Comparison of ENCODE assay signal across 9 cellular contexts in genomic region chr3:5057857-5058324, GRCh38.
A peak's percentile ranks its signal among the peaks of the same experiment; 100 is the strongest.
DNase-seq lines count a peak whose midpoint lies in the region; ATAC-seq and TF ChIP-seq lines count a peak whose summit lies in the region.
"Had no signal": no experiment of that assay in that cellular context is flagged by ENCODE, and none has a peak within 500 bp of the region (broad histone marks: within the 10 kb centered on the region; RNA-seq: fewer than 3 reads in every experiment).

No MANE protein-coding gene starts in this region.

- no peaks in the 10 kb centered on the region for H3K36me3 Mint-ChIP-seq in endothelial cell (ENCODE audit: low read depth, unreplicated experiment)
- H3K36me3 Mint-ChIP-seq: activated naive CD4-positive, alpha-beta T cell treated with anti-CD3 and anti-CD28 coated beads, Interleukin-2, amount 50 U/mL, for 24 hours had no signal

- DNase-seq in Ammon's horn (ENCODE audit: low spot score) (peak; percentile 83), NOMO-1 (lab: John Stamatoyannopoulos, UW; ENCODE audit: unreplicated experiment in 2 of 2) (peak; percentile 77 to 87), endothelial cell (ENCODE audit: low spot score) (peak; percentile 59), midbrain (lab: John Stamatoyannopoulos, UW) (peak; percentile 63)
- peak; percentile 81 for DNase-seq in activated CD8-positive, alpha-beta memory T cell treated with anti-CD3 and anti-CD28 coated beads for 24 hours
- DNase-seq in stimulated activated CD8-positive, alpha-beta memory T cell treated with anti-CD3 and anti-CD28 coated beads, Interleukin-4, amount 100 ng/mL, for 4 hours (ENCODE audit: low read depth in 2 of 2, low spot score in 1 of 2), result peak; percentile 25 to 46

- H3K4me3 Mint-ChIP-seq in endothelial cell (ENCODE audit: unreplicated experiment), result no peak overlapping the region
- H3K4me3 Mint-ChIP-seq: activated naive CD4-positive, alpha-beta T cell treated with anti-CD3 and anti-CD28 coated beads, Interleukin-2, amount 50 U/mL, for 24 hours had no signal

- peak; percentile 58 for TF ChIP-seq CTCF in endothelial cell (IDR thresholded peaks at IDR 0.05; ENCODE audit: unreplicated experiment)

- H3K27me3 Mint-ChIP-seq in endothelial cell (ENCODE audit: unreplicated experiment), result peaks cover 3% of the 10 kb centered on the region
- H3K27me3 Mint-ChIP-seq: activated naive CD4-positive, alpha-beta T cell treated with anti-CD3 and anti-CD28 coated beads, Interleukin-2, amount 50 U/mL, for 24 hours had no signal

- H3K9me3 Mint-ChIP-seq in endothelial cell (ENCODE audit: unreplicated experiment), result no peaks in the 10 kb centered on the region
- H3K9me3 Mint-ChIP-seq: activated naive CD4-positive, alpha-beta T cell treated with anti-CD3 and anti-CD28 coated beads, Interleukin-2, amount 50 U/mL, for 24 hours had no signal

- no peak overlapping the region for H3K27ac Mint-ChIP-seq in endothelial cell (ENCODE audit: unreplicated experiment)

- ATAC-seq in GM18873 (IDR thresholded peaks at IDR 0.05; ENCODE audit: low FRiP score, unreplicated experiment) (peak; percentile 84), HG03108 (IDR thresholded peaks at IDR 0.05; ENCODE audit: unreplicated experiment) (peak; percentile 90)

- peaks cover 7% of the 10 kb centered on the region for H3K4me1 Mint-ChIP-seq in endothelial cell (ENCODE audit: unreplicated experiment)

Comparison
In these comparisons a context has a peak if more than half of its experiments do, and no peak if none do; other contexts are left out.
1. Peak in every context shown above with its lines: DNase-seq and ATAC-seq.